Comparison of ENCODE assay signal across 20 cellular contexts in genomic region chr2:214843823-214844222, GRCh38. TPM values are rescaled to one million over a fixed set of nuclear protein-coding genes. Genes with fewer than 3 reads are reported as not detected.
A peak's percentile ranks its signal among the peaks of the same experiment; 100 is the strongest.
DNase-seq lines count a peak whose midpoint lies in the region; ATAC-seq and TF ChIP-seq lines count a peak whose summit lies in the region.
"Had no signal": no experiment of that assay in that cellular context is flagged by ENCODE, and none has a peak within 500 bp of the region (broad histone marks: within the 10 kb centered on the region; RNA-seq: fewer than 3 reads in every experiment).

No MANE protein-coding gene starts in this region.

- BruUV-seq in MCF 10A (replicated peaks; lab: Mats Ljungman, UMichigan), result no TSS peak
- no TSS peak for BruUV-seq in mammary epithelial cell (replicated peaks; lab: Mats Ljungman, UMichigan)

- no peak overlapping the region for H3K27ac Mint-ChIP-seq in MCF 10A (ENCODE audit: low read depth, unreplicated experiment)
- H3K27ac Mint-ChIP-seq: B cell; CD4-positive, CD25-positive, alpha-beta regulatory T cell; CD8-positive, alpha-beta T cell had no signal

- intact Hi-C loops in MCF 10A (cut with micrococcal nuclease) (no loop called here), mammary epithelial cell (cut with micrococcal nuclease) (no loop called here)

- no peak for ATAC-seq in HG03520 (IDR thresholded peaks at IDR 0.05; ENCODE audit: unreplicated experiment)
- ATAC-seq: CD8-positive, alpha-beta T cell; GM12878 had no signal

- H2AFZ ChIP-seq in mammary epithelial cell (ENCODE audit: low read depth, low read length), result no peak overlapping the region
- H2AFZ ChIP-seq: GM23248 had no signal

- no peaks in the 10 kb centered on the region for H3K36me3 Mint-ChIP-seq in MCF 10A (ENCODE audit: insufficient read depth, unreplicated experiment)
- H3K36me3 Mint-ChIP-seq: CD4-positive, CD25-positive, alpha-beta regulatory T cell; CD8-positive, alpha-beta T cell had no signal

- no peak overlapping the region for H3K4me2 ChIP-seq in mammary epithelial cell (ENCODE audit: insufficient read depth, low read depth, low read length)
- H3K4me2 ChIP-seq: BLaER1 had no signal

- CTCF ChIA-PET in MCF 10A (lab: Yijun Ruan, JAX), result interaction anchor here (0.6 kb wide), 1 partner anchor 1063 kb away, joined by 3 read pairs; no protein-coding TSS in a partner anchor
- CTCF ChIA-PET in mammary epithelial cell (lab: Charles Lee; ENCODE audit: low non-redundant PET), result no interaction called here

- TF ChIP-seq RAD21 in liver (IDR thresholded peaks at IDR 0.05), result peak in 1 of 2 donors; percentile 19

- H3K4me3 ChIP-seq in mammary epithelial cell (replicated peaks in 1 of 3; ENCODE audit: insufficient read depth in 1 of 3, low read depth in 2 of 3, low read length in 3 of 3), result no peak overlapping the region
- H3K4me3 ChIP-seq in liver (ENCODE audit: low read depth in 1 of 3, low read length in 3 of 3), result no peak overlapping the region
- H3K4me3 ChIP-seq: BLaER1, GM12878, GM23248 had no signal

- DNase-seq in MCF 10A (ENCODE audit: unreplicated experiment), result peak; percentile 39
- DNase-seq in mammary epithelial cell, result no peak
- DNase-seq in iris pigment epithelial cell (ENCODE audit: low read depth), result peak; percentile 11
- no peak for DNase-seq in NCI-H748 (lab: John Stamatoyannopoulos, UW; ENCODE audit: unreplicated experiment)
- DNase-seq in stimulated activated CD4-positive, alpha-beta T cell treated with anti-CD3 and anti-CD28 coated beads, Interleukin-4, amount 100 ng/mL, for 24 hours, result no peak
- DNase-seq: Caco-2; CD4-positive, CD25-positive, alpha-beta regulatory T cell; CD8-positive, alpha-beta T cell; DMS153; DND-41; GM23248; H7; HCEC 1CT had no signal

- POLR2A ChIA-PET in MCF 10A (lab: Yijun Ruan, JAX), result no interaction called here

- 75% methylated on average over 2 of the region's 2 CpGs for WGBS in mammary epithelial cell (ENCODE audit: low coverage, missing lambda C conversion rate)
- 83% methylated on average over 2 of the region's 2 CpGs for WGBS in liver

- H3K36me3 ChIP-seq in mammary epithelial cell (ENCODE audit: insufficient read depth, low read length) (no peaks in the 10 kb centered on the region), liver (ENCODE audit: control insufficient read depth in 4 of 4, insufficient read depth in 3 of 4, low read depth in 1 of 4, low read length in 3 of 4) (no peaks in the 10 kb centered on the region)
- H3K36me3 ChIP-seq: BLaER1 had no signal

- H3K4me1 ChIP-seq in mammary epithelial cell (ENCODE audit: insufficient read depth, low read length) (no peaks in the 10 kb centered on the region), liver (ENCODE audit: control insufficient read depth in 4 of 4, insufficient read depth in 4 of 4, low read length in 3 of 4) (peaks cover 0 to 2% (median 0%) of the 10 kb centered on the region in 4 donors)
- H3K4me1 ChIP-seq: BLaER1, Caco-2 had no signal

- H3K79me2 ChIP-seq in mammary epithelial cell (ENCODE audit: insufficient read depth, low read length), result no peaks in the 10 kb centered on the region

- in situ Hi-C loops in mammary epithelial cell (cut with MboI; ENCODE audit: low sequenced_read_pairs in 2 of 2), result no loop called here

- no peaks in the 10 kb centered on the region for H3K4me1 Mint-ChIP-seq in MCF 10A (ENCODE audit: insufficient read depth, unreplicated experiment)
- H3K4me1 Mint-ChIP-seq: CD4-positive, CD25-positive, alpha-beta regulatory T cell had no signal

- TF ChIP-seq CTCF in MCF 10A (IDR thresholded peaks at IDR 0.05; ENCODE audit: unreplicated experiment) (no peak), mammary epithelial cell (conservative IDR thresholded peaks at IDR 0.05 in 1 of 2, IDR thresholded peaks at IDR 0.05 in 1 of 2; ENCODE audit: extremely low read depth in 1 of 2, insufficient read depth in 1 of 2, low read depth in 1 of 2, low read length in 2 of 2) (no peak), liver (IDR thresholded peaks at IDR 0.05; ENCODE audit: low read depth, low read length, missing input control) (no peak)

- H3K27ac ChIP-seq in mammary epithelial cell (ENCODE audit: insufficient read depth, low read depth, low read length), result no peak overlapping the region
- no peak overlapping the region for H3K27ac ChIP-seq in liver (ENCODE audit: low read depth in 1 of 2, low read length in 2 of 2)
- H3K27ac ChIP-seq: 22Rv1, BLaER1, C4-2B, GM23248 had no signal

- H3K27me3 ChIP-seq in mammary epithelial cell (ENCODE audit: insufficient read depth, low read length) (no peaks in the 10 kb centered on the region), liver (ENCODE audit: control insufficient read depth in 4 of 4, insufficient read depth in 4 of 4, low read length in 3 of 4) (no peaks in the 10 kb centered on the region)
- H3K27me3 ChIP-seq: BLaER1 had no signal

- H3K9me3 ChIP-seq in mammary epithelial cell (replicated peaks; ENCODE audit: insufficient read depth, low read length) (no peaks in the 10 kb centered on the region), liver (ENCODE audit: control insufficient read depth in 4 of 4, low read length in 3 of 4) (peaks cover 0 to 2% (median 0%) of the 10 kb centered on the region in 4 donors)
- H3K9me3 ChIP-seq: Caco-2 had no signal

- H3K9ac ChIP-seq in mammary epithelial cell (ENCODE audit: insufficient read depth, low read length) (no peak overlapping the region), liver (ENCODE audit: low read depth in 1 of 2, low read length in 2 of 2) (no peak overlapping the region)
- H3K9ac ChIP-seq: BLaER1, GM23248 had no signal

- no peaks in the 10 kb centered on the region for H4K20me1 ChIP-seq in mammary epithelial cell (ENCODE audit: insufficient read depth, low read length)
- H4K20me1 ChIP-seq: BLaER1 had no signal

- no peaks in the 10 kb centered on the region for H3K27me3 Mint-ChIP-seq in MCF 10A (ENCODE audit: insufficient read depth, unreplicated experiment)
- H3K27me3 Mint-ChIP-seq: B cell; CD4-positive, CD25-positive, alpha-beta regulatory T cell had no signal

- H3K4me3 Mint-ChIP-seq in MCF 10A (ENCODE audit: unreplicated experiment), result no peak overlapping the region
- H3K4me3 Mint-ChIP-seq: B cell; CD4-positive, CD25-positive, alpha-beta regulatory T cell; CD8-positive, alpha-beta T cell had no signal

- dilution Hi-C loops in mammary epithelial cell (cut with HindIII; ENCODE audit: low sequenced_read_pairs), result no loop called here

- H3K9me3 Mint-ChIP-seq in MCF 10A (ENCODE audit: unreplicated experiment), result no peaks in the 10 kb centered on the region
- H3K9me3 Mint-ChIP-seq: CD8-positive, alpha-beta T cell had no signal

TF ChIP-seq in liver, 16 proteins besides CTCF, POLR2A, EP300 and RAD21 (continues in another document):
- peak; percentile 53 for TF ChIP-seq ZBTB33 (IDR thresholded peaks at IDR 0.05)
- TF ChIP-seq YY1 (IDR thresholded peaks at IDR 0.05), result no peak
- TF ChIP-seq HNF4A (conservative IDR thresholded peaks at IDR 0.05), result peak in 1 of 2 donors; percentile 43
- no peak for TF ChIP-seq REST (IDR thresholded peaks at IDR 0.05)
- TF ChIP-seq HNF4G (IDR thresholded peaks at IDR 0.05), result no peak
- no peak for TF ChIP-seq NR2F2 (IDR thresholded peaks at IDR 0.05)
- no peak for TF ChIP-seq FOXA1 (IDR thresholded peaks at IDR 0.05)
- peak; percentile 61 for TF ChIP-seq ATF3 (IDR thresholded peaks at IDR 0.05)
- peak; percentile 73 to 78 for TF ChIP-seq RXRA (IDR thresholded peaks at IDR 0.05)
- no peak for TF ChIP-seq TAF1 (conservative IDR thresholded peaks at IDR 0.05)

RNA-seq across cellular contexts. Expression of gene BARD1, which starts 34.3 kb away (rescaled TPM):
- 7.8 and 11.1 TPM in 2 replicates for total RNA-seq in MCF 10A (2022)
- total RNA-seq in mammary epithelial cell, result 10 to 100 TPM in 1 of 2 donors, 1 to 10 TPM in 1; 9.7 to 17.5 TPM
- polyA plus RNA-seq in mammary epithelial cell, result 8.2 TPM
- 54.7 TPM for polyA minus RNA-seq in mammary epithelial cell
- 10 to 100 TPM in 1 of 2 donors, 1 to 10 TPM in 1; 3.8 to 11.3 TPM for total RNA-seq in liver
- polyA plus RNA-seq in liver, result 1 to 10 TPM in 1 of 2 donors, under 1 TPM in 1; 0.54 to 2.3 TPM

Comparison
In these comparisons a context has a peak if more than half of its experiments do, and no peak if none do; other contexts are left out.
1. DNase-seq: peak in MCF 10A (single experiment) and iris pigment epithelial cell (single experiment); none in mammary epithelial cell (single experiment), NCI-H748 (single experiment) and stimulated activated CD4-positive, alpha-beta T cell treated with anti-CD3 and anti-CD28 coated beads, Interleukin-4, amount 100 ng/mL, for 24 hours (single experiment).